22 cellular contexts compared by ENCODE assay signal in the genomic region with DNA sequence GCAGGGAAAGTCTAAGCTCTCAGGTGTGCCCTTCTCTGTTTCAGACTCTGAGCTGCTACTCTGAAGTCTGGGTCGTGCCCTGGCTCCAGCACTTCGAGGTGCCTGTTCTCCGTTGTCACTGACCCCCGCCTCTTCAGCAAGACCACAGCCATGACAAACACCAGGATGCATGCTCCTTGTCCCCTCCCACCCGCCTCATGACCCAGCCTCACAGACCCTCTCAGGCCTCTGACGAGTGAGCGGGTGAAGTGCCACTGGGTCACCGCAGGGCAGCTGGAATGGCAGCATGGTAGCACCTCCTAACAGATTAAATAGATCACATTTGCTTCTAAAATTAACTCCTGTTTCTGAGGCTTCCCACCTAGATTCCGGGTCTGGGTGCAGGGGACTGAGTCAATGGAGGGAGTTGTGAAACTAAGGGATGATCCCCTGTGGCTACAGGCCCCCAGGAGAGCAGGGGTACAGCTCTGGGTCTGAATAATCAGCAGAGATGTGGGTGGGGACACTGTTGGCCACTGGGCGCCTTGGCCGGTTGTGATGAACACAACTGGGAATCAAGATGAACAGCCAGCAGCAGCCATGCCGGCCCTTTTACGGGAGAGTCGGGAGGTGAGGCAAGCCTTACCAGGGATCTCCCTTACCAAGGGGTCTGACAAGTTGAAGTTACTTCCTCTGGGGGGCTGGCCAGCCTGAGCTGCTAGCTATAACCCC. TPM values are rescaled to one million over a fixed set of nuclear protein-coding genes. Genes with fewer than 3 reads are reported as not detected.
DNase-seq lines count a peak whose midpoint lies in the region; ATAC-seq and TF ChIP-seq lines count a peak whose summit lies in the region.
"Had no signal": no experiment of that assay in that cellular context is flagged by ENCODE, and none has a peak within 500 bp of the region (broad histone marks: within the 10 kb centered on the region; RNA-seq: fewer than 3 reads in every experiment).

No MANE protein-coding gene starts in this region.

- no peak for TF ChIP-seq CTCF in Peyer's patch (IDR thresholded peaks at IDR 0.05)
- TF ChIP-seq CTCF in mesothelial cell of epicardium (IDR thresholded peaks at IDR 0.05; ENCODE audit: unreplicated experiment): no peak

- H3K4me3 Mint-ChIP-seq in activated CD4-positive, alpha-beta T cell treated with anti-CD3 and anti-CD28 coated beads, Interleukin-2, amount 10 ng/mL, durations not matched to agents 24 days and 14 days: no peak overlapping the region
- H3K4me3 Mint-ChIP-seq in mesothelial cell of epicardium: no peak overlapping the region
- H3K4me3 Mint-ChIP-seq: activated naive CD4-positive, alpha-beta T cell treated with anti-CD3 and anti-CD28 coated beads for 36 hours had no signal

- intact Hi-C loops in activated CD4-positive, alpha-beta T cell treated with anti-CD3 and anti-CD28 coated beads, Interleukin-2, amount 10 ng/mL, durations not matched to agents 24 days and 14 days (cut with micrococcal nuclease): no loop called here
- intact Hi-C loops in sciatic nerve (cut with DNase I) (no loop called here), aorta (cut with DNase I) (no loop called here)

- H3K27me3 ChIP-seq in Peyer's patch: no peaks in the 10 kb centered on the region
- H3K27me3 ChIP-seq in aorta (ENCODE audit: control insufficient read depth in 1 of 2, insufficient read depth in 2 of 2, low read length in 1 of 2): no peaks in the 10 kb centered on the region

- no peaks in the 10 kb centered on the region for H3K9me3 Mint-ChIP-seq in activated CD4-positive, alpha-beta T cell treated with anti-CD3 and anti-CD28 coated beads, Interleukin-2, amount 10 ng/mL, durations not matched to agents 24 days and 14 days
- no peaks in the 10 kb centered on the region for H3K9me3 Mint-ChIP-seq in mesothelial cell of epicardium
- H3K9me3 Mint-ChIP-seq: activated naive CD4-positive, alpha-beta T cell treated with anti-CD3 and anti-CD28 coated beads for 36 hours had no signal

- no peak for TF ChIP-seq POLR2A in Peyer's patch (IDR thresholded peaks at IDR 0.05)

- 86 to 89% methylated on average over 13 to 14 of the region's 14 CpGs for WGBS in aorta, 2 donors

- peaks cover 18% of the 10 kb centered on the region for H3K4me1 Mint-ChIP-seq in activated CD4-positive, alpha-beta T cell treated with anti-CD3 and anti-CD28 coated beads, Interleukin-2, amount 10 ng/mL, durations not matched to agents 24 days and 14 days
- H3K4me1 Mint-ChIP-seq in mesothelial cell of epicardium: no peaks in the 10 kb centered on the region

- no peak for ATAC-seq in sciatic nerve
- ATAC-seq in aorta (ENCODE audit: low FRiP score): no peak
- ATAC-seq: GM12878, HepG2 had no signal

- H3K4me1 ChIP-seq in Peyer's patch: no peaks in the 10 kb centered on the region
- no peaks in the 10 kb centered on the region for H3K4me1 ChIP-seq in aorta (ENCODE audit: control insufficient read depth in 1 of 2, insufficient read depth in 2 of 2, low read length in 2 of 2)

- H3K9me3 ChIP-seq in Peyer's patch: no peaks in the 10 kb centered on the region
- no peaks in the 10 kb centered on the region for H3K9me3 ChIP-seq in aorta (ENCODE audit: control insufficient read depth, low read length)

- H3K36me3 Mint-ChIP-seq in activated CD4-positive, alpha-beta T cell treated with anti-CD3 and anti-CD28 coated beads, Interleukin-2, amount 10 ng/mL, durations not matched to agents 24 days and 14 days (ENCODE audit: low read depth): peaks cover 73% of the 10 kb centered on the region
- H3K36me3 Mint-ChIP-seq in mesothelial cell of epicardium: peaks cover 17% of the 10 kb centered on the region

- no peak overlapping the region for H3K4me3 ChIP-seq in Peyer's patch
- H3K4me3 ChIP-seq in aorta (ENCODE audit: low read length in 2 of 2): no peak overlapping the region
- H3K4me3 ChIP-seq: GM12878 had no signal

- H3K27me3 Mint-ChIP-seq in activated CD4-positive, alpha-beta T cell treated with anti-CD3 and anti-CD28 coated beads, Interleukin-2, amount 10 ng/mL, durations not matched to agents 24 days and 14 days: no peaks in the 10 kb centered on the region
- no peaks in the 10 kb centered on the region for H3K27me3 Mint-ChIP-seq in mesothelial cell of epicardium (ENCODE audit: low read depth)

- H3K27ac ChIP-seq in Peyer's patch (peak overlapping the region in 1 of 4 donors; percentile 32), aorta (ENCODE audit: low read depth in 1 of 2, low read length in 2 of 2) (no peak overlapping the region)

- no peak for DNase-seq in activated CD4-positive, alpha-beta T cell treated with anti-CD3 and anti-CD28 coated beads, Interleukin-2, amount 10 ng/mL, durations not matched to agents 24 days and 14 days
- DNase-seq in activated CD4-positive, alpha-beta T cell treated with anti-CD3 and anti-CD28 coated beads, Interleukin-2, amount 50 U/mL, for 1 hour: no peak
- DNase-seq in Peyer's patch (peak in 2 of 3 donors; percentile 32 to 39), ecto neural progenitor cell (ENCODE audit: low spot score) (peak; percentile 30), sciatic nerve (ENCODE audit: low spot score) (peak; percentile 44), aorta (no peak), SKM-1 (lab: John Stamatoyannopoulos, UW; ENCODE audit: unreplicated experiment) (no peak), mesothelial cell of epicardium (ENCODE audit: low spot score in 2 of 2, unreplicated experiment in 2 of 2) (no peak)
- DNase-seq: activated CD4-positive, CD25-positive, alpha-beta regulatory T cell; activated naive CD4-positive, alpha-beta T cell treated with anti-CD3 and anti-CD28 coated beads for 36 hours; anterior cingulate cortex; DMS153; glutamatergic neuron; NCI-H1417 treated with DMSO at 0.1 percent for 48 hours; NCI-H526 treated with DMSO at 0.1 percent for 48 hours; SHP77 treated with DMSO at 0.1 percent for 48 hours had no signal

- H3K27ac Mint-ChIP-seq in activated CD4-positive, alpha-beta T cell treated with anti-CD3 and anti-CD28 coated beads, Interleukin-2, amount 10 ng/mL, durations not matched to agents 24 days and 14 days: peak overlapping the region; percentile 29
- no peak overlapping the region for H3K27ac Mint-ChIP-seq in mesothelial cell of epicardium

- H3K36me3 ChIP-seq in Peyer's patch: peaks cover 0 to 45% (median 0%) of the 10 kb centered on the region in 3 donors
- H3K36me3 ChIP-seq in aorta (ENCODE audit: control insufficient read depth in 1 of 2, insufficient read depth in 2 of 2, low read length in 1 of 2): peaks cover 0 to 4% of the 10 kb centered on the region in 2 donors

RNA-seq across cellular contexts. Expression of gene CST7, which starts 10.7 kb away (rescaled TPM):
- 115 and 117 TPM in 2 replicates for total RNA-seq in activated CD4-positive, alpha-beta T cell treated with anti-CD3 and anti-CD28 coated beads, Interleukin-2, amount 10 ng/mL, durations not matched to agents 24 days and 14 days
- total RNA-seq in Peyer's patch (1 to 10 TPM in 3 of 4 donors, not detected in 1; 4.2 to 4.7 (median 4.4) TPM), sciatic nerve (6.7 TPM), aorta (1 to 10 TPM; 3.1 to 4.6 TPM), mesothelial cell of epicardium (not detected in 3 replicates)
- polyA plus RNA-seq in aorta: 1 to 10 TPM; 1.0 to 3.9 TPM
- total RNA-seq: A172, cerebellum, GM12878, H1, HepG2 had no signal
- polyA plus RNA-seq: BJ, H1, HepG2 had no signal

RNA-seq across cellular contexts. Expression of gene APMAP, which starts 32.8 kb away (rescaled TPM):
- 56.4 and 56.8 TPM in 2 replicates for total RNA-seq in activated CD4-positive, alpha-beta T cell treated with anti-CD3 and anti-CD28 coated beads, Interleukin-2, amount 10 ng/mL, durations not matched to agents 24 days and 14 days
- 10 to 100 TPM; 19.0 to 40.9 (median 31.6) TPM for total RNA-seq in Peyer's patch
- total RNA-seq in sciatic nerve: 47.3 TPM
- total RNA-seq in aorta: 10 to 100 TPM; 43.8 to 54.1 TPM
- polyA plus RNA-seq in aorta: 10 to 100 TPM; 23.4 to 37.8 TPM
- total RNA-seq in mesothelial cell of epicardium: 77.4 to 78.2 TPM (median 78.0 TPM) in 3 replicates

Comparison
In these comparisons a context has a peak if more than half of its experiments do, and no peak if none do; other contexts are left out.
1. DNase-seq: peak in Peyer's patch (2 of 3), ecto neural progenitor cell (single experiment) and sciatic nerve (single experiment); none in activated CD4-positive, alpha-beta T cell treated with anti-CD3 and anti-CD28 coated beads, Interleukin-2, amount 10 ng/mL, durations not matched to agents 24 days and 14 days (single experiment), activated CD4-positive, alpha-beta T cell treated with anti-CD3 and anti-CD28 coated beads, Interleukin-2, amount 50 U/mL, for 1 hour (single experiment), aorta (0 of 2), SKM-1 (single experiment) and mesothelial cell of epicardium (0 of 2).
2. RNA of gene CST7, which starts 10.7 kb away (total RNA-seq): 115 to 117 TPM in activated CD4-positive, alpha-beta T cell treated with anti-CD3 and anti-CD28 coated beads, Interleukin-2, amount 10 ng/mL, durations not matched to agents 24 days and 14 days; 6.7 TPM in sciatic nerve (single experiment), 3.1 to 4.6 TPM in aorta, 4.2 to 4.7 TPM in Peyer's patch and not detected in mesothelial cell of epicardium; every median in the first group is over 10 times any median in the second.